ENCODE assay signal across 8 cellular contexts in the genomic region with DNA sequence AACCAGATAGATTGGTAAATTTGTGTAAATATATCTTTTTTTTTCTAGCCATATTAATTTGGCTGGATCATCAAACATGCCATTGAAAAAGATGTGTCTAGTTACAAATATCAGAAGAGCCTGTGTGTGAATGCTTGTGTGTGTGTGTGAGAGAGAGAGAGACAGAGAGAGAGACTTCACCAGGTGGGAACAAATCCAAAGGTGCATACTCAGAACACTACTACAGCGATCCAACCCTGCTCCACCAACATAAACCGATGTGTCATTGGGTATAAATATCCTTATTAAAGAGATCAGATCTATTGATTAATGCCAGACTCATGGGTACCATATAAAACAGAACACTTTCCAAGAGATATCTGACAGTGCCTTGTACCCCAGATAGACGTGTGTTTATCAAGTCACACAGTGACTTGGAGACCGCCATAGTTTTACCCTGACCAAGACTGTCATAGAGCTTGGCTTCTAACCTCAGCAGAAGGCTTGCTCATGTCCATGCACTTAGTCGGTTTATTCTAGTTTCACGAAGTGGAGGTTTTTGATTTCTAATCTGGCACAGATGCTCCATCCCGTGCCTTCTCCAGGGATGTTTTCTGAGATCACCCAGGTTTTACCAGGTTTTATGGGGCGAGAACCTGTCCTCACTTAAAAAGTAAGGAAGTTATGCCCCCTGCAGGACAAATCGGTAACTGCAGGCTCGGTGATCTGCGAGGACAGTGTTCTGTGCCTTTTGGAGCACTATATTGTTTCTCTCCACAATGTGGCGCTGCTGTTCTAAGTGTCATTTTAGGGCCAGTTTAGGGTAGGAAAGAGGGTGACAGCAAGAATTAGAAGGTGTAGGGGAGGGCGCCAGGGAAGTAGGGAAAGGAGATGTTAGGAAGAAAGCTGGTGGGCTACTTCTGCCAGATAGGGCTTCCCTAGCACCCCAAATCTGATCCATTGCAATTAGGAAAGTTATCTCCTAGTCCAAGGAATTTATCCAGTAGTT. TPM values are rescaled to one million over a fixed set of nuclear protein-coding genes. Genes with fewer than 3 reads are reported as not detected.
DNase-seq lines count a peak whose midpoint lies in the region; FAIRE-seq and TF ChIP-seq lines count a peak whose summit lies in the region.

No MANE protein-coding gene starts in this region.

- no peak overlapping the region for H3K4me2 ChIP-seq in osteoblast (ENCODE audit: insufficient read depth, low read length)

- H3K27ac ChIP-seq in SJCRH30 (no peak overlapping the region), osteoblast (ENCODE audit: low read depth, low read length) (no peak overlapping the region), tibial artery (no peak overlapping the region)

- H3K4me1 ChIP-seq in SJCRH30 (no peaks in the 10 kb centered on the region; the same call in 1 of the 2 replicates), osteoblast (ENCODE audit: insufficient read depth, low read length) (no peaks in the 10 kb centered on the region), tibial artery (no peaks in the 10 kb centered on the region)

- H3K9me3 ChIP-seq in SJCRH30 (replicated peaks) = no peaks in the 10 kb centered on the region
- no peaks in the 10 kb centered on the region for H3K9me3 ChIP-seq in osteoblast (ENCODE audit: low read depth, low read length)
- no peaks in the 10 kb centered on the region for H3K9me3 ChIP-seq in tibial artery

- H3K4me3 ChIP-seq in H7 (ENCODE audit: insufficient read depth, low read depth, low read length) = no peak overlapping the region
- no peak overlapping the region for H3K4me3 ChIP-seq in SJCRH30
- no peak overlapping the region for H3K4me3 ChIP-seq in osteoblast (ENCODE audit: insufficient read depth, low read length)
- no peak overlapping the region for H3K4me3 ChIP-seq in tibial artery

- TF ChIP-seq CTCF in osteoblast (IDR thresholded peaks at IDR 0.05; ENCODE audit: extremely low read depth, low read depth, low read length) (peak; percentile 100), tibial artery (IDR thresholded peaks at IDR 0.05) (peak; percentile 95 to 100)

- peak; percentile 93 for DNase-seq in DMS53 treated with DMSO at 0.1 percent for 48 hours (lab: John Stamatoyannopoulos, UW; ENCODE audit: unreplicated experiment)
- DNase-seq in H7 = peak; percentile 83
- peak; percentile 90 for DNase-seq in NCI-H1048 (lab: John Stamatoyannopoulos, UW)
- peak; percentile 93 to 98 for DNase-seq in SJCRH30
- DNase-seq in activated effector memory CD4-positive, alpha-beta T cell treated with Interleukin-2 at 50 U/mL for 16 hours = peak; percentile 86
- peak; percentile 62 to 78 for DNase-seq in frontal cortex (ENCODE audit: low spot score in 2 of 2)
- peak; percentile 80 for DNase-seq in osteoblast (ENCODE audit: insufficient read length, low spot score, missing footprints)
- peak; percentile 91 to 93 for DNase-seq in tibial artery

- H2AFZ ChIP-seq in osteoblast (ENCODE audit: low read length) = no peak overlapping the region

- H3K27me3 ChIP-seq in H7 (ENCODE audit: control insufficient read depth, insufficient read depth, low read length) (no peaks in the 10 kb centered on the region; the same call in 1 of the 2 replicates), SJCRH30 (peaks cover 7% of the 10 kb centered on the region; the same call in 1 of the 2 replicates), osteoblast (ENCODE audit: insufficient read depth, low read length) (peaks cover 7% of the 10 kb centered on the region), tibial artery (peaks cover 0 to 4% of the 10 kb centered on the region in 2 donors)

- no peaks in the 10 kb centered on the region for H3K79me2 ChIP-seq in osteoblast (ENCODE audit: insufficient read depth, low read length)

- intact Hi-C loops in tibial artery (cut with DNase I; ENCODE audit: low total_unique reads) = loop anchor here (1.0 to 5.0 kb wide), 2 partner anchors 84 to 94 kb away; a partner anchor contains a TSS

- no peaks in the 10 kb centered on the region for H4K20me1 ChIP-seq in osteoblast (ENCODE audit: insufficient read depth, low read length)

- peak; percentile 90 for FAIRE-seq in frontal cortex (lab: Jason Lieb, UNC)

- H3K36me3 ChIP-seq in H7 (replicated peaks; ENCODE audit: control insufficient read depth, insufficient read depth, low read length) (no peaks in the 10 kb centered on the region), SJCRH30 (no peaks in the 10 kb centered on the region), osteoblast (ENCODE audit: insufficient read depth, low read length) (no peaks in the 10 kb centered on the region), tibial artery (no peaks in the 10 kb centered on the region)

RNA-seq across cellular contexts. Expression of a gene that starts 29.3 kb away (rescaled TPM):
- total RNA-seq in H7 (2014; rRNA removed; shearing (Covaris generic)) = 0.10 and 0.37 TPM in 2 replicates
- not detected in 2 replicates for total RNA-seq in SJCRH30 (2014; rRNA removed; shearing (Covaris generic))
- not detected for total RNA-seq in frontal cortex
- not detected in 2 replicates for total RNA-seq in osteoblast
